25 cellular contexts compared by ENCODE assay signal in the genomic region with DNA sequence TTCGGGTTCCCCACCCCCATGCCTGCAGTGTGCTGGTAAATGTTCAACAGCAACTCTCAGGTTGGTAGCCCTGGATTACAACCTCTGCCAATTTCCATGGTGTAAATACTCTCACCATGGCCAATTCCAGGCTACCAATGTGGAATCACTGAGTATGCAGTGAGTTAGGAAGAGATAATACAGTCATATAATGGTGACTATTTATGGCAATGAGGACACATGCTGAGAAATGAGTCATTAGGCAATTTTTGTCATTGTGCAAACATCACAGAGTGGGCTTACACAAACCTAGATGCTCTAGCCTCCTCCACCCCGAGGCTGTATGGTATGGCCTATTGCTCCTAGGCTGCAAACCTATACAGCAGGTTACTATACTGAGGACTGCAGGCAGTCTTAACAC. TPM values are rescaled to one million over a fixed set of nuclear protein-coding genes. Genes with fewer than 3 reads are reported as not detected.
A peak's percentile ranks its signal among the peaks of the same experiment; 100 is the strongest.
DNase-seq lines count a peak whose midpoint lies in the region; ATAC-seq, FAIRE-seq and TF ChIP-seq lines count a peak whose summit lies in the region.
"Had no signal": no experiment of that assay in that cellular context is flagged by ENCODE, and none has a peak within 500 bp of the region (broad histone marks: within the 10 kb centered on the region; RNA-seq: fewer than 3 reads in every experiment).

No MANE protein-coding gene starts in this region.

- no peak for FAIRE-seq in RCC 7860 (lab: Jason Lieb, UNC)
- FAIRE-seq: D721Med, kidney had no signal

- H3K27ac ChIP-seq in foreskin keratinocyte = no peak overlapping the region
- H3K27ac ChIP-seq: BLaER1 treated with 17β-estradiol and CSF1 and Interleukin-3, amounts not matched to agents 10 nM and 100 nM; hepatocyte; KMS-11; Peyer's patch; tibial artery had no signal

- H3K4me1 ChIP-seq in foreskin keratinocyte = no peaks in the 10 kb centered on the region
- H3K4me1 ChIP-seq: Peyer's patch, tibial artery had no signal

- H3K27me3 ChIP-seq in foreskin keratinocyte = no peaks in the 10 kb centered on the region
- H3K27me3 ChIP-seq: BLaER1 treated with 17β-estradiol and CSF1 and Interleukin-3, amounts not matched to agents 10 nM and 100 nM; hepatocyte; Peyer's patch; tibial artery had no signal

- ATAC-seq in HG02759 (IDR thresholded peaks at IDR 0.05; ENCODE audit: unreplicated experiment) (peak; percentile 53), foreskin keratinocyte (peak; percentile 34)

- no peak for TF ChIP-seq CTCF in foreskin keratinocyte (conservative IDR thresholded peaks at IDR 0.05)

- DNase-seq in EL (peak; percentile 33), RCC 7860 (ENCODE audit: low spot score) (peak; percentile 51), foreskin keratinocyte (no peak), NCI-H510A (lab: John Stamatoyannopoulos, UW) (no peak), globus pallidus (ENCODE audit: low spot score) (no peak)
- DNase-seq in activated CD8-positive, alpha-beta memory T cell treated with anti-CD3 and anti-CD28 coated beads, Interleukin-2, amount 50 U/mL, for 4 hours = no peak
- DNase-seq: activated CD4-positive, alpha-beta memory T cell treated with anti-CD3 and anti-CD28 coated beads for 36 hours; activated naive CD8-positive, alpha-beta T cell treated with anti-CD3 and anti-CD28 coated beads, Interleukin-2, amount 10 ng/mL, durations not matched to agents 7 days and 5 days; activated T-cell treated with anti-CD3 and anti-CD28 coated beads, Interleukin-2, amount 50 U/mL, for 24 hours; caudate nucleus; effector CD4-positive, alpha-beta T cell; kidney; NCI-H1694 treated with DMSO at 0.1 percent for 48 hours; NCI-H446 treated with DMSO at 0.1 percent for 48 hours; Peyer's patch; SW 1271; tibial artery had no signal

RNA-seq across cellular contexts. Expression of gene CLDN24, which starts 4.6 kb away (rescaled TPM):
- not detected in 2 replicates for total RNA-seq in foreskin keratinocyte
- polyA plus RNA-seq in foreskin keratinocyte = not detected in 2 replicates
- total RNA-seq: activated CD4-positive, alpha-beta memory T cell treated with anti-CD3 and anti-CD28 coated beads for 36 hours; activated naive CD8-positive, alpha-beta T cell treated with anti-CD3 and anti-CD28 coated beads, Interleukin-2, amount 10 ng/mL, durations not matched to agents 7 days and 5 days; hepatocyte; kidney; mesenteric fat pad; neural crest cell; Peyer's patch; pulmonary artery endothelial cell had no signal

RNA-seq across cellular contexts. Expression of gene CLDN22, which starts 6.8 kb away (rescaled TPM):
- total RNA-seq in foreskin keratinocyte = not detected in 2 replicates
- polyA plus RNA-seq in foreskin keratinocyte = not detected in 2 replicates
- total RNA-seq: activated CD4-positive, alpha-beta memory T cell treated with anti-CD3 and anti-CD28 coated beads for 36 hours; activated naive CD8-positive, alpha-beta T cell treated with anti-CD3 and anti-CD28 coated beads, Interleukin-2, amount 10 ng/mL, durations not matched to agents 7 days and 5 days; hepatocyte; kidney; mesenteric fat pad; neural crest cell; Peyer's patch; pulmonary artery endothelial cell had no signal
- polyA plus RNA-seq: hepatocyte had no signal

Comparison
In these comparisons a context has a peak if more than half of its experiments do, and no peak if none do; other contexts are left out.
1. DNase-seq: peak in EL (single experiment) and RCC 7860 (single experiment); none in foreskin keratinocyte (0 of 2), activated CD8-positive, alpha-beta memory T cell treated with anti-CD3 and anti-CD28 coated beads, Interleukin-2, amount 50 U/mL, for 4 hours (single experiment), NCI-H510A (single experiment) and globus pallidus (single experiment).